In the genomic region with DNA sequence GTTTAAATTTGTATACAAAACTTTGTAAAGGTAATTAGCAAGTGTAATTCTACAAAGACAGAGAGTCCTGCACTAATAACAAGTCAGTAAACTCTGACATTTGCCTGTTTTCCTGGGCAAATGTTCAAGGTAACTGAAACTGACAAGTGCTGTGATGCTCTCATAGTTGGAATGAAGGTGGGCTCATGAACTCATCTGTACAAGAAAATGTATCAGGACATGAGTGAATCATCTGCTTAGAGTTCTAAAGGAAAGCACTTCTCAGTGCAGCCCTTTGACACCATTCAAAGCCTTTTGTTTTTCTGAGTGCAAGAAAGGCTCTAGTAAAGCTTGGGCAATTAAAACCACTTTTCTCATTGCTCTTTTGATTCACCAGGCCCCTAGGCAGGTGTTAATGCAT, we compare ENCODE assay signal across 20 cellular contexts.
"Had no signal": no experiment of that assay in that cellular context is flagged by ENCODE, and none has a peak within 500 bp of the region (broad histone marks: within the 10 kb centered on the region; RNA-seq: fewer than 3 reads in every experiment).

No MANE protein-coding gene starts in this region.

- DNase-seq: activated B cell treated with CpG ODN at 0.5 μM for 24 hours; activated CD4-positive, alpha-beta memory T cell treated with anti-CD3 and anti-CD28 coated beads, Interleukin-2, amount 10 ng/mL, durations not matched to agents 7 days and 5 days; activated CD4-positive, alpha-beta T cell treated with anti-CD3 and anti-CD28 coated beads for 1 hour; activated CD4-positive, alpha-beta T cell treated with anti-CD3 and anti-CD28 coated beads, Interleukin-2, amount 50 U/mL, for 1 hour; activated gamma-delta T cell; activated naive CD4-positive, alpha-beta T cell treated with anti-CD3 and anti-CD28 coated beads for 36 hours; activated T-cell treated with anti-CD3 and anti-CD28 coated beads for 4 hours; activated T-cell treated with anti-CD3 and anti-CD28 coated beads, Interleukin-2, amount 50 U/mL, for 48 hours; amygdala; KG1; NCI-H1048; NCI-H1436 treated with DMSO at 0.1 percent for 48 hours; NCI-H187 treated with DMSO at 0.1 percent for 48 hours; NCI-H446; NCI-H524; NCI-H82; SIG-M5; T-helper 17 cell; T1000 had no signal

- ATAC-seq: activated T-helper 17 cell treated with anti-CD3 and anti-CD28 coated beads, Interleukin-2, amount 50 U/mL, for 72 hours; T-helper 17 cell had no signal
